ENCODE assay signal across 17 cellular contexts in the genomic region with DNA sequence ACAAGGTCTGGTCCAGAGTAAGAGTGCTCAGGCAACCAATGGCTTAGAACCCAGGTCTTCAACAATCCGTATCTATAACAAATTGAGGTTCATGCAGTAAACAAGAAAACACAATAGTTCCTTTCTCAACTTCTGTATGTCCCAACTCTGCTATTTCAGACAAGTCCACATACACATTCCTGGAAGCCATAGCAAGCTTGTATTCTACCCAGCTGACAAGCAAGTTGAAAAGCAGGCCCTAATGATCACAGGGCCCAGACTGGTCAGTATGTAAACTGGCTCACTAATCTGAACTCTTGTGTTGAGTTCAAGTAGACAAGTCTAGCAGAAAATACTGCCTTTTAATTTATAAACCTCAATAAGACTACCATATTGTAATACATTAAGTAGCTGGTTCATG.
"Had no signal": no experiment of that assay in that cellular context is flagged by ENCODE, and none has a peak within 500 bp of the region (broad histone marks: within the 10 kb centered on the region; RNA-seq: fewer than 3 reads in every experiment).

No MANE protein-coding gene starts in this region.

- H3K27me3 ChIP-seq: sigmoid colon, thyroid gland had no signal

- FAIRE-seq: colon, urothelium cell line had no signal

- H3K27ac ChIP-seq: prostate gland, sigmoid colon, thyroid gland had no signal

- H3K36me3 ChIP-seq: prostate gland, sigmoid colon, thyroid gland had no signal

- ATAC-seq: activated CD4-positive, alpha-beta T cell treated with anti-CD3 and anti-CD28 coated beads for 36 hours; left ventricle myocardium superior had no signal

- DNase-seq: activated CD4-positive, alpha-beta memory T cell treated with anti-CD3 and anti-CD28 coated beads, Interleukin-2, amount 10 ng/mL, durations not matched to agents 7 days and 5 days; activated CD4-positive, alpha-beta T cell treated with anti-CD3 and anti-CD28 coated beads for 36 hours; activated effector memory CD4-positive, alpha-beta T cell treated with Interleukin-2 at 50 U/mL for 16 hours; activated naive CD4-positive, alpha-beta T cell treated with anti-CD3 and anti-CD28 coated beads, Interleukin-2, amount 50 U/mL, for 16 hours; activated T-cell treated with anti-CD3 and anti-CD28 coated beads, Interleukin-2, amount 50 U/mL, for 24 hours; erythroblast; hippocampal formation; left ventricle myocardium superior; mesendoderm; occipital lobe; sigmoid colon; stimulated activated CD4-positive, alpha-beta T cell treated with anti-CD3 and anti-CD28 coated beads, Interleukin-1b, Interleukin-23, amount 100 ng/mL, for 48 hours; T-helper 2 cell; thyroid gland had no signal

- H3K9me3 ChIP-seq: prostate gland, sigmoid colon, thyroid gland had no signal

- H3K4me3 ChIP-seq: prostate gland, sigmoid colon, thyroid gland had no signal
